Comparison of ENCODE assay signal across 15 cellular contexts in genomic region chr13:103931885-103932284, GRCh38.
DNase-seq lines count a peak whose midpoint lies in the region; ATAC-seq and TF ChIP-seq lines count a peak whose summit lies in the region.
"Had no signal": no experiment of that assay in that cellular context is flagged by ENCODE, and none has a peak within 500 bp of the region (broad histone marks: within the 10 kb centered on the region; RNA-seq: fewer than 3 reads in every experiment).

No MANE protein-coding gene starts in this region.

- TF ChIP-seq CTCF in adrenal gland (IDR thresholded peaks at IDR 0.05): no peak

- no peak for ATAC-seq in HG03520 (IDR thresholded peaks at IDR 0.05; ENCODE audit: unreplicated experiment)
- ATAC-seq: GM12878, HepG2 had no signal

- DNase-seq in SJCRH30: peak; percentile 59 to 69
- DNase-seq in kidney glomerular epithelial cell (lab: John Stamatoyannopoulos, UW): peak; percentile 88
- peak; percentile 16 for DNase-seq in renal cortical epithelial cell (ENCODE audit: low read depth)
- DNase-seq in SK-N-DZ (ENCODE audit: low spot score): no peak
- DNase-seq in adrenal gland: no peak
- DNase-seq: Calu3; CD4-positive, alpha-beta memory T cell; DMS53; DND-41; EL; H9 had no signal

- no peak for TF ChIP-seq POLR2A in adrenal gland (IDR thresholded peaks at IDR 0.05)

- H3K4me1 ChIP-seq in SJCRH30 (peaks cover 5% of the 10 kb centered on the region; the same call in 1 of the 2 replicates), adrenal gland (replicated peaks in 1 of 2) (no peaks in the 10 kb centered on the region)
- H3K4me1 ChIP-seq: BLaER1 had no signal

- no peaks in the 10 kb centered on the region for H3K27me3 ChIP-seq in SJCRH30
- H3K27me3 ChIP-seq in adrenal gland: no peaks in the 10 kb centered on the region
- H3K27me3 ChIP-seq: BLaER1 had no signal

- peaks cover 6% of the 10 kb centered on the region; the same call in 1 of the 2 replicates for H3K9me3 ChIP-seq in SJCRH30 (replicated peaks)
- H3K9me3 ChIP-seq in adrenal gland (replicated peaks in 1 of 3): peaks cover 0 to 5% (median 0%) of the 10 kb centered on the region in 3 donors
- H3K9me3 ChIP-seq: BLaER1 had no signal

- 88 to 95% (median 92%) methylated on average over 12 of the region's 12 CpGs for WGBS in adrenal gland, 4 donors

- H3K27ac ChIP-seq in SJCRH30 (peak overlapping the region; percentile 98), adrenal gland (no peak overlapping the region)
- H3K27ac ChIP-seq: BLaER1 had no signal

- intact Hi-C loops in adrenal gland (cut with DNase I): no loop called here

- peak overlapping the region; percentile 47 for H3K4me3 ChIP-seq in SJCRH30
- no peak overlapping the region for H3K4me3 ChIP-seq in adrenal gland
- H3K4me3 ChIP-seq: BLaER1, GM12878 had no signal

- no peaks in the 10 kb centered on the region for H3K36me3 ChIP-seq in SJCRH30
- H3K36me3 ChIP-seq in adrenal gland (replicated peaks in 1 of 2): no peaks in the 10 kb centered on the region
- H3K36me3 ChIP-seq: BLaER1 had no signal

Comparison
In these comparisons a context has a peak if more than half of its experiments do, and no peak if none do; other contexts are left out.
1. DNase-seq: peak in SJCRH30 (2 of 2), kidney glomerular epithelial cell (single experiment) and renal cortical epithelial cell (single experiment); none in SK-N-DZ (single experiment) and adrenal gland (0 of 7).